16 cellular contexts compared by ENCODE assay signal in the genomic region with DNA sequence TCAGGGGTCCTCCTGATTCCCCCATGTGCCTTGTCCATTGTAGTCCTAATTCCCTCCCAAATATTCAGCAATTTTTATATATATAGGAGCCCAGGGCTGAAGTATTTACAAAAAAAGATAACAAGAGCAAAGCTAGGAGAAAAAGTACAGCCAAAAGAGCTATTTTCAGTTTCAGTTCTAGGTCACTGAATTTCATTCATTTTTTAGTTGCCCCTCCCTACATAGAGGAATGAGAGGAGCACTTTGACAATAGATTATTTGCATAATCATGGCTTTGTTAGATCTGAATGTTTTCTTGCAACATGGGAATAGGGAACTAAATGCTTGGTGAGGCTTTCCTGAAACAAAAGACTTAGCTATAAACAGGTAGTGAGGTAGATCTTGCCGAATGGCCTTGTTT. TPM values are rescaled to one million over a fixed set of nuclear protein-coding genes. Genes with fewer than 3 reads are reported as not detected.
A peak's percentile ranks its signal among the peaks of the same experiment; 100 is the strongest.
DNase-seq lines count a peak whose midpoint lies in the region; ATAC-seq, FAIRE-seq and TF ChIP-seq lines count a peak whose summit lies in the region.
"Had no signal": no experiment of that assay in that cellular context is flagged by ENCODE, and none has a peak within 500 bp of the region (broad histone marks: within the 10 kb centered on the region; RNA-seq: fewer than 3 reads in every experiment).

No MANE protein-coding gene starts in this region.

- FAIRE-seq in GM12891 (lab: Jason Lieb, UNC), result peak; percentile 77
- FAIRE-seq: small intestine had no signal

- CTCF ChIA-PET in activated CD4-positive, alpha-beta memory T cell treated with anti-CD3 and anti-CD28 coated beads, Interleukin-2, amount 10 ng/mL, durations not matched to agents 7 days and 5 days (lab: Charles Lee), result interaction anchor here (0.8 to 1.9 kb wide), 3 partner anchors 37 to 235 kb away, joined by 3 to 12 read pairs (median 3); partner anchors contain the start of gene IQGAP2

- ATAC-seq in HG02798 (IDR thresholded peaks at IDR 0.05; ENCODE audit: poor library complexity, unreplicated experiment) (peak; percentile 46), naive B cell (ENCODE audit: low read depth in 2 of 2) (peak; percentile 23 to 49)
- ATAC-seq: gastrocnemius medialis had no signal

- POLR2A ChIA-PET in activated CD4-positive, alpha-beta memory T cell treated with anti-CD3 and anti-CD28 coated beads, Interleukin-2, amount 10 ng/mL, durations not matched to agents 7 days and 5 days (lab: Charles Lee), result interaction anchor here (1.8 kb wide), 1 partner anchor 235 kb away, joined by 6 read pairs; the partner anchor contains the start of gene IQGAP2

- no peak overlapping the region for H3K4me3 Mint-ChIP-seq in activated CD4-positive, alpha-beta memory T cell treated with anti-CD3 and anti-CD28 coated beads, Interleukin-2, amount 10 ng/mL, durations not matched to agents 7 days and 5 days
- peak overlapping the region in 1 of 8 donors; percentile 16 for H3K4me3 Mint-ChIP-seq in naive B cell

- H3K4me1 Mint-ChIP-seq in activated CD4-positive, alpha-beta memory T cell treated with anti-CD3 and anti-CD28 coated beads, Interleukin-2, amount 10 ng/mL, durations not matched to agents 7 days and 5 days, result peaks cover 19% of the 10 kb centered on the region
- peaks cover 6 to 11% (median 6%) of the 10 kb centered on the region in 3 donors for H3K4me1 Mint-ChIP-seq in naive B cell

- H3K27me3 Mint-ChIP-seq in activated CD4-positive, alpha-beta memory T cell treated with anti-CD3 and anti-CD28 coated beads, Interleukin-2, amount 10 ng/mL, durations not matched to agents 7 days and 5 days, result no peaks in the 10 kb centered on the region
- no peaks in the 10 kb centered on the region for H3K27me3 Mint-ChIP-seq in naive B cell

- no peak for TF ChIP-seq POLR2A in GM12891 (IDR thresholded peaks at IDR 0.05; ENCODE audit: low read depth, low read length)

- TF ChIP-seq CTCF in GM13976 (IDR thresholded peaks at IDR 0.05; ENCODE audit: borderline replicate concordance, control extremely low read depth, extremely low read depth, insufficient read depth, missing control alignments), result no peak

- no peaks in the 10 kb centered on the region for H3K9me3 Mint-ChIP-seq in activated CD4-positive, alpha-beta memory T cell treated with anti-CD3 and anti-CD28 coated beads, Interleukin-2, amount 10 ng/mL, durations not matched to agents 7 days and 5 days
- H3K9me3 Mint-ChIP-seq in naive B cell, result no peaks in the 10 kb centered on the region

- in situ Hi-C loops in GM13976 (cut with MboI; ENCODE audit: low sequenced_read_pairs, unreplicated experiment), result no loop called here

- peak overlapping the region; percentile 12 for H3K27ac Mint-ChIP-seq in activated CD4-positive, alpha-beta memory T cell treated with anti-CD3 and anti-CD28 coated beads, Interleukin-2, amount 10 ng/mL, durations not matched to agents 7 days and 5 days
- H3K27ac Mint-ChIP-seq in naive B cell, result peak overlapping the region in 3 of 6 donors; percentile 46 to 60 (median 55)

- no peak for DNase-seq in GM12891 (ENCODE audit: insufficient read length, low spot score)
- no peak for DNase-seq in activated CD4-positive, alpha-beta memory T cell treated with anti-CD3 and anti-CD28 coated beads, Interleukin-2, amount 10 ng/mL, durations not matched to agents 7 days and 5 days
- DNase-seq in naive B cell, result no peak
- no peak for DNase-seq in GM13976 (ENCODE audit: low spot score)
- no peak for DNase-seq in OCI-M2 (lab: John Stamatoyannopoulos, UW; ENCODE audit: unreplicated experiment)
- DNase-seq in putamen (ENCODE audit: low spot score), result no peak
- DNase-seq in GF-D8 (lab: John Stamatoyannopoulos, UW), result no peak
- DNase-seq: amniotic stem cell; gastrocnemius medialis; GM23248; NCI-H146; NK-92 treated with Interleukin-12 subunit alpha and Interleukin-12 subunit beta, amount 100 ng/mL, for 24 hours; small intestine; SW 1271; transverse colon had no signal

- peaks cover 75% of the 10 kb centered on the region for H3K36me3 Mint-ChIP-seq in activated CD4-positive, alpha-beta memory T cell treated with anti-CD3 and anti-CD28 coated beads, Interleukin-2, amount 10 ng/mL, durations not matched to agents 7 days and 5 days (ENCODE audit: low read depth)
- peaks cover 0 to 6% of the 10 kb centered on the region in 2 donors for H3K36me3 Mint-ChIP-seq in naive B cell

TF ChIP-seq in GM12891, 5 proteins besides CTCF, POLR2A, EP300 and RAD21:
- TF ChIP-seq POU2F2 (IDR thresholded peaks at IDR 0.05; ENCODE audit: low read depth, low read length) (no peak), SPI1 (IDR thresholded peaks at IDR 0.05; ENCODE audit: low read depth, low read length) (no peak), POLR2AphosphoS5 (IDR thresholded peaks at IDR 0.05; ENCODE audit: low read depth, low read length) (no peak), TAF1 (IDR thresholded peaks at IDR 0.05; ENCODE audit: low read depth, low read length) (no peak), PAX5 (IDR thresholded peaks at IDR 0.05; ENCODE audit: insufficient read depth, low read length, severe bottlenecking) (no peak)

RNA-seq across cellular contexts. Expression of gene F2RL2, which starts 15.3 kb away (rescaled TPM):
- polyA plus RNA-seq in GM12891 (2012; ENCODE audit: low read depth, missing spikeins), result not detected
- not detected for total RNA-seq in activated CD4-positive, alpha-beta memory T cell treated with anti-CD3 and anti-CD28 coated beads, Interleukin-2, amount 10 ng/mL, durations not matched to agents 7 days and 5 days
- under 1 TPM in 4 of 6 donors, not detected in 2; 0.08 to 0.25 (median 0.17) TPM for polyA plus RNA-seq in naive B cell (ENCODE audit: low read depth in 6 of 6)
- total RNA-seq: gastrocnemius medialis, GM23248 had no signal
- polyA plus RNA-seq: GM23248 had no signal
